8 cellular contexts compared by ENCODE assay signal in the genomic region with DNA sequence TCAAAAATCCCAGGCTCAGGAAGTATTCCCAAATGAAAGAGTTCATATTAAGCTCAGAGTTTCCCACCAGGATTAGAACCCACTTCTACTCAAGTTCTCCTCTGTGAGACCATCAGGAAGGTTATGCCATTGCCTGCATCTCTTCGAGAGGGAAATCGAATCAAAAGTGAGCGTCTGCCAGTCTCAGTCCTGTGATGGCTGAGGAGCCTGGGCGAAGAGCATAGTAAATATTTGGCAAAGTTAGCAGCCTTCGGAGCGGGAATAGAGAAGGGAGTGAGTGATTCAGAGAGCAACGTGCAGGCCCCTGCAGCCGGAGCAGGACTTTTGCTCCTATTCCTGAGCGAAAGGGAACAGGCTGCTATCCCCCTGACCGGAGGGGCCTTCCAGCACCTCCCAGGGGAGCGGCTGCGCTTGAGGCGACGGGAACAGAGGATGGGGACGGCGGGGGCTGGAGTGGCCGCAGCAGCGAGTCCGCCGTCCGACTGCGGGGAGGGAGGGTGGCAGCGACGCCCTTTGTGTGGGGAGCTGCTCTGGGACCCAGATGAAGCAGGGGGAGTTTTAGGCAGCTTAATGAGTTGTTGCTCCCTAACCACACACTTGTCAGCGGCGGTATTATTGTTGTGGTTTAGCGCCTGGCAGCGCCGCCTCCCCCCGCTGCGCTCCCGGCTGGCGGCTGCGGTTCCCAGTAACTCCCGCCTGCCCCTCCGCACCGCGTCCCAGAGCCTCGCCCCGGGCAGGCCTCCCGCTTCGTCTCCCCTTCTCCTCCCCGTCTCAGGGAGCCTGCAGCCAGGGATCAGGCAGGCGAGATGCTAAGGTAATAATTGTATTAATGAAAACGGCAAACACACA. TPM values are rescaled to one million over a fixed set of nuclear protein-coding genes. Genes with fewer than 3 reads are reported as not detected.
DNase-seq lines count a peak whose midpoint lies in the region; ATAC-seq, FAIRE-seq and TF ChIP-seq lines count a peak whose summit lies in the region.

No MANE protein-coding gene starts in this region.

- no peaks in the 10 kb centered on the region for H3K79me2 ChIP-seq in HCT116 (ENCODE audit: insufficient read depth, low read length)

- peak overlapping the region; percentile 5 to 22; a peak in 2 of 4 replicates for H3K4me3 ChIP-seq in HCT116 (replicated peaks in 1 of 2; ENCODE audit: low read depth in 1 of 2, low read length in 2 of 2)
- peak overlapping the region; percentile 52 for H3K4me3 ChIP-seq in epithelial cell of proximal tubule (ENCODE audit: low read depth, low read length)
- H3K4me3 ChIP-seq in naive thymus-derived CD4-positive, alpha-beta T cell (ENCODE audit: low read length), result peak overlapping the region; percentile 48

- POLR2A ChIA-PET in HCT116 (lab: Charles Lee), result no interaction called here
- POLR2A ChIA-PET in naive thymus-derived CD4-positive, alpha-beta T cell (lab: Charles Lee), result interaction anchor here (1.0 kb wide), 1 partner anchor 12 kb away, joined by 3 read pairs; no protein-coding TSS in a partner anchor

- ATAC-seq in HCT116, result peak; percentile 84
- peak; percentile 76 for ATAC-seq in naive thymus-derived CD4-positive, alpha-beta T cell

- H3K9me3 Mint-ChIP-seq in naive thymus-derived CD4-positive, alpha-beta T cell, result no peaks in the 10 kb centered on the region

- FAIRE-seq in HTR-8/SVneo (lab: Jason Lieb, UNC), result no peak

- peaks cover 29 to 78% (median 49%) of the 10 kb centered on the region in 5 donors for H3K27me3 Mint-ChIP-seq in naive thymus-derived CD4-positive, alpha-beta T cell

- TF ChIP-seq POLR2A in HCT116 (IDR thresholded peaks at IDR 0.05; ENCODE audit: borderline replicate concordance, extremely low read depth, insufficient read depth, insufficient read length), result no peak

- H3K27ac Mint-ChIP-seq in naive thymus-derived CD4-positive, alpha-beta T cell, result peak overlapping the region in 2 of 9 donors; percentile 14 to 43

- intact Hi-C loops in HCT116 (cut with micrococcal nuclease), result no loop called here
- intact Hi-C loops in naive thymus-derived CD4-positive, alpha-beta T cell (cut with micrococcal nuclease), result loop anchor here in 1 of 2 donors (1.0 to 2.0 kb wide), 3 partner anchors 21 to 45 kb away; a partner anchor contains a TSS

- peak overlapping the region; percentile 62 for H3K4me2 ChIP-seq in HCT116 (ENCODE audit: low read length)

- no peak for TF ChIP-seq RAD21 in HCT116 (IDR thresholded peaks at IDR 0.05; ENCODE audit: low read depth)

- peaks cover 0 to 16% (median 5%) of the 10 kb centered on the region in 5 donors for H3K36me3 Mint-ChIP-seq in naive thymus-derived CD4-positive, alpha-beta T cell

- peak; percentile 64 for DNase-seq in DMS53 (lab: John Stamatoyannopoulos, UW)
- no peak for DNase-seq in HCT116 (ENCODE audit: low read depth, low spot score)
- DNase-seq in T1000 (lab: John Stamatoyannopoulos, UW), result peak; percentile 6
- DNase-seq in epithelial cell of proximal tubule (ENCODE audit: low read depth), result no peak
- peak in 6 of 9 donors; percentile 12 to 37 (median 24) for DNase-seq in naive thymus-derived CD4-positive, alpha-beta T cell
- no peak for DNase-seq in NOMO-1 (lab: John Stamatoyannopoulos, UW; ENCODE audit: unreplicated experiment in 2 of 2)
- DNase-seq in NCI-H510A treated with DMSO at 0.1 percent for 48 hours (lab: John Stamatoyannopoulos, UW), result no peak
- no peak for DNase-seq in HTR-8/SVneo (ENCODE audit: insufficient read length, low spot score)

- no peaks in the 10 kb centered on the region for H4K20me1 ChIP-seq in HCT116 (ENCODE audit: insufficient read depth)

- RAD21 ChIA-PET in HCT116 (lab: Charles Lee; ENCODE audit: low non-redundant PET in 1 of 2, low total read pairs in 2 of 2, uncharacterized antibody in 2 of 2, unreplicated experiment in 2 of 2), result no interaction called here

- H3K4me1 Mint-ChIP-seq in naive thymus-derived CD4-positive, alpha-beta T cell, result peaks cover 14 to 33% (median 21%) of the 10 kb centered on the region in 7 donors

- no peaks in the 10 kb centered on the region for H3K36me3 ChIP-seq in HCT116 (ENCODE audit: control insufficient read depth in 1 of 2, insufficient read depth in 2 of 2, low read length in 2 of 2)
- H3K36me3 ChIP-seq in naive thymus-derived CD4-positive, alpha-beta T cell (ENCODE audit: control insufficient read depth in 2 of 3, insufficient read depth in 3 of 3, low read length in 3 of 3), result no peaks in the 10 kb centered on the region

- peaks cover 7 to 11% of the 10 kb centered on the region in 2 experiments; a peak in 3 of 4 replicates for H3K4me1 ChIP-seq in HCT116 (ENCODE audit: control insufficient read depth in 1 of 2, insufficient read depth in 2 of 2, low read length in 2 of 2)
- peaks cover 10 to 15% of the 10 kb centered on the region in 2 donors for H3K4me1 ChIP-seq in naive thymus-derived CD4-positive, alpha-beta T cell (ENCODE audit: control insufficient read depth in 2 of 2, insufficient read depth in 2 of 2, low read length in 2 of 2)

- no peak for TF ChIP-seq CTCF in HCT116 (IDR thresholded peaks at IDR 0.05 in 2 of 3, conservative IDR thresholded peaks at IDR 0.05 in 1 of 3; ENCODE audit: borderline replicate concordance in 1 of 3, insufficient read depth in 1 of 3, low read depth in 2 of 3, low read length in 2 of 3)
- TF ChIP-seq CTCF in epithelial cell of proximal tubule (conservative IDR thresholded peaks at IDR 0.05; ENCODE audit: low read depth, low read length), result no peak

- peak overlapping the region; percentile 63 to 94 (median 82) for H3K4me3 Mint-ChIP-seq in naive thymus-derived CD4-positive, alpha-beta T cell

- no peak overlapping the region for H3K27ac ChIP-seq in HCT116 (ENCODE audit: low read depth, low read length)
- H3K27ac ChIP-seq in naive thymus-derived CD4-positive, alpha-beta T cell (ENCODE audit: low read depth, low read length), result no peak overlapping the region

- no peaks in the 10 kb centered on the region for H3K9me3 ChIP-seq in HCT116 (ENCODE audit: control insufficient read depth in 1 of 2, insufficient read depth in 1 of 2, low read depth in 1 of 2, low read length in 2 of 2)
- H3K9me3 ChIP-seq in naive thymus-derived CD4-positive, alpha-beta T cell (ENCODE audit: control insufficient read depth in 2 of 3, low read length in 3 of 3), result no peaks in the 10 kb centered on the region

- CTCF ChIA-PET in HCT116 (lab: Charles Lee), result no interaction called here
- CTCF ChIA-PET in naive thymus-derived CD4-positive, alpha-beta T cell (lab: Charles Lee), result interaction anchor here (0.6 kb wide), 1 partner anchor 24 kb away, joined by 3 read pairs; no protein-coding TSS in a partner anchor

- H3K9ac ChIP-seq in HCT116 (ENCODE audit: low read length), result no peak overlapping the region

- no peak overlapping the region for H2AFZ ChIP-seq in HCT116 (ENCODE audit: low read depth, low read length, poor library complexity, severe bottlenecking)

- BruUV-seq in HCT116 (replicated peaks; lab: Mats Ljungman, UMichigan), result no TSS peak

- H3K27me3 ChIP-seq in HCT116 (ENCODE audit: insufficient read depth, low read length), result peaks cover 74% of the 10 kb centered on the region
- peaks cover 5 to 6% of the 10 kb centered on the region in 2 donors for H3K27me3 ChIP-seq in naive thymus-derived CD4-positive, alpha-beta T cell (ENCODE audit: control insufficient read depth in 2 of 2, insufficient read depth in 2 of 2, low read length in 2 of 2)

- no peaks in the 10 kb centered on the region for H3K9me2 ChIP-seq in HCT116 (ENCODE audit: insufficient read depth)

TF ChIP-seq in HCT116, 20 proteins besides CTCF, POLR2A, EP300 and RAD21 (continues in another document):
- TF ChIP-seq, protein P1, sequence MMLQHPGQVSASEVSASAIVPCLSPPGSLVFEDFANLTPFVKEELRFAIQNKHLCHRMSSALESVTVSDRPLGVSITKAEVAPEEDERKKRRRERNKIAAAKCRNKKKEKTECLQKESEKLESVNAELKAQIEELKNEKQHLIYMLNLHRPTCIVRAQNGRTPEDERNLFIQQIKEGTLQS (IDR thresholded peaks at IDR 0.05), result no peak
- TF ChIP-seq POLR2AphosphoS5 (IDR thresholded peaks at IDR 0.05; ENCODE audit: low read depth, low read length) (no peak), EGR1 (IDR thresholded peaks at IDR 0.05; ENCODE audit: low read depth) (no peak), SRF (IDR thresholded peaks at IDR 0.05; ENCODE audit: low read depth) (no peak)

RNA-seq across cellular contexts. Expression of a gene that starts 21.7 kb away (rescaled TPM):
- total RNA-seq in HCT116 (2021; ENCODE audit: unreplicated experiment), result 33.3 TPM
- 14.7 and 19.4 TPM in 2 replicates for polyA plus RNA-seq in HCT116 (2012)
- 2.7 and 5.8 TPM in 2 replicates for total RNA-seq in epithelial cell of proximal tubule
- 10 to 100 TPM in 1 of 5 experiments, 1 to 10 TPM in 4; 1.2 to 48.7 (median 4.9) TPM for total RNA-seq in naive thymus-derived CD4-positive, alpha-beta T cell
- polyA plus RNA-seq in naive thymus-derived CD4-positive, alpha-beta T cell, result not detected

RNA-seq across cellular contexts. Expression of a gene that starts 34.0 kb away (rescaled TPM):
- total RNA-seq in HCT116 (2021; ENCODE audit: unreplicated experiment), result not detected
- 0.05 and 0.08 TPM in 2 replicates for polyA plus RNA-seq in HCT116 (2012)
- total RNA-seq in epithelial cell of proximal tubule, result 0.29 and 0.40 TPM in 2 replicates
- 1 to 10 TPM in 2 of 5 experiments, under 1 TPM in 3; 0.19 to 1.7 (median 0.85) TPM for total RNA-seq in naive thymus-derived CD4-positive, alpha-beta T cell
- polyA plus RNA-seq in naive thymus-derived CD4-positive, alpha-beta T cell, result under 1 TPM in 1 of 2 donors, not detected in 1; 0.32 TPM

RNA-seq across cellular contexts. Expression of a gene that starts 44.1 kb away (rescaled TPM):
- total RNA-seq in HCT116 (2021; ENCODE audit: unreplicated experiment) (6.1 TPM), epithelial cell of proximal tubule (1.8 and 9.9 TPM in 2 replicates)
- 4.7 and 6.1 TPM in 2 replicates for polyA plus RNA-seq in HCT116 (2012)
- total RNA-seq in naive thymus-derived CD4-positive, alpha-beta T cell, result 1 to 10 TPM in 4 of 5 experiments, under 1 TPM in 1; 0.39 to 3.4 (median 1.7) TPM
- 1 to 10 TPM; 1.9 to 4.1 TPM for polyA plus RNA-seq in naive thymus-derived CD4-positive, alpha-beta T cell

RNA-seq across cellular contexts. Expression of a gene that starts 44.3 kb away (rescaled TPM):
- 12.9 TPM for total RNA-seq in HCT116 (2021; ENCODE audit: unreplicated experiment)
- polyA plus RNA-seq in HCT116 (2012), result 11.5 and 11.8 TPM in 2 replicates
- total RNA-seq in epithelial cell of proximal tubule, result 21.2 and 28.1 TPM in 2 replicates
- 1 to 10 TPM in 4 of 5 experiments, under 1 TPM in 1; 1.00 to 1.1 (median 1.0) TPM for total RNA-seq in naive thymus-derived CD4-positive, alpha-beta T cell
- polyA plus RNA-seq in naive thymus-derived CD4-positive, alpha-beta T cell, result 1 to 10 TPM; 1.7 to 2.3 TPM

RNA-seq across cellular contexts. Expression of a gene that starts 44.5 kb away (rescaled TPM):
- total RNA-seq in HCT116 (2021; ENCODE audit: unreplicated experiment) (39.2 TPM), epithelial cell of proximal tubule (3.5 and 8.2 TPM in 2 replicates)
- polyA plus RNA-seq in HCT116 (2012), result 23.5 and 25.2 TPM in 2 replicates
- 10 to 100 TPM in 3 of 5 experiments, 1 to 10 TPM in 2; 6.2 to 11.3 (median 10.4) TPM for total RNA-seq in naive thymus-derived CD4-positive, alpha-beta T cell
- 1 to 10 TPM; 2.7 to 6.5 TPM for polyA plus RNA-seq in naive thymus-derived CD4-positive, alpha-beta T cell

Comparison
In these comparisons a context has a peak if more than half of its experiments do, and no peak if none do; other contexts are left out.
1. DNase-seq: peak in DMS53 (single experiment), T1000 (single experiment) and naive thymus-derived CD4-positive, alpha-beta T cell (6 of 9); none in HCT116 (single experiment), epithelial cell of proximal tubule (single experiment), NOMO-1 (0 of 2), NCI-H510A treated with DMSO at 0.1 percent for 48 hours (single experiment) and HTR-8/SVneo (single experiment).
2. Peak in every context shown above with its lines, with median percentiles within 50 percentile points of each other: H3K4me3 ChIP-seq.